Comparison of ENCODE assay signal across 22 cellular contexts in genomic region chr15:34644851-34645250, GRCh38.
A peak's percentile ranks its signal among the peaks of the same experiment; 100 is the strongest.
DNase-seq lines count a peak whose midpoint lies in the region; ATAC-seq, FAIRE-seq and TF ChIP-seq lines count a peak whose summit lies in the region.
"Had no signal": no experiment of that assay in that cellular context is flagged by ENCODE, and none has a peak within 500 bp of the region (broad histone marks: within the 10 kb centered on the region; RNA-seq: fewer than 3 reads in every experiment).

No MANE protein-coding gene starts in this region.

- peaks cover 10% of the 10 kb centered on the region; the same call in 1 of the 2 replicates for H3K9me3 ChIP-seq in K562 (replicated peaks; ENCODE audit: control insufficient read depth, insufficient read depth, low read depth, low read length)
- no peaks in the 10 kb centered on the region for H3K9me3 ChIP-seq in esophagus muscularis mucosa
- H3K9me3 ChIP-seq: BE2C had no signal

- CTCF ChIA-PET in K562 (lab: Yijun Ruan, JAX; ENCODE audit: low intra/inter-chr PET ratio): no interaction called here

- H3K79me2 ChIP-seq in K562 (ENCODE audit: control insufficient read depth, insufficient read depth, low read length): peaks cover 30% of the 10 kb centered on the region

- H3K27me3 ChIP-seq in K562 (ENCODE audit: control insufficient read depth in 2 of 2, insufficient read depth in 2 of 2, low read length in 2 of 2) (no peaks in the 10 kb centered on the region), esophagus muscularis mucosa (no peaks in the 10 kb centered on the region)
- H3K27me3 ChIP-seq: BE2C, SJCRH30 had no signal

- DNase-seq in DMS 273 (lab: John Stamatoyannopoulos, UW; ENCODE audit: unreplicated experiment) (peak; percentile 63), HFFc6 (no peak), K562 (ENCODE audit: extremely low read depth in 1 of 4, low spot score in 3 of 4) (no peak), myocyte (ENCODE audit: low read depth) (peak; percentile 47), esophagus muscularis mucosa (ENCODE audit: extremely low spot score) (no peak)
- DNase-seq: BE2C, DMS79, KG1, NCI-H1092, NCI-H1436 treated with DMSO at 0.1 percent for 48 hours, NCI-H2029 treated with DMSO at 0.1 percent for 48 hours, NCI-H524 treated with DMSO at 0.1 percent for 48 hours, NCI-H82 had no signal

- H3K27me3 Mint-ChIP-seq in HFFc6 (ENCODE audit: insufficient read depth): no peaks in the 10 kb centered on the region

- H3K36me3 ChIP-seq in K562 (ENCODE audit: control insufficient read depth, insufficient read depth, low read length): no peaks in the 10 kb centered on the region
- no peaks in the 10 kb centered on the region for H3K36me3 ChIP-seq in esophagus muscularis mucosa
- H3K36me3 ChIP-seq: BE2C, SJCRH30 had no signal

- FAIRE-seq in K562 (lab: Jason Lieb, UNC): no peak
- FAIRE-seq: A549, D721Med, HepG2 had no signal

- TF ChIP-seq EP300 in K562 (IDR thresholded peaks at IDR 0.05; ENCODE audit: low read length): no peak
- TF ChIP-seq EP300 in esophagus muscularis mucosa (IDR thresholded peaks at IDR 0.05): no peak

- no peak for TF ChIP-seq CTCF in HFFc6 (IDR thresholded peaks at IDR 0.05)
- no peak for TF ChIP-seq CTCF in K562 (IDR thresholded peaks at IDR 0.05 in 2 of 3, conservative IDR thresholded peaks at IDR 0.05 in 1 of 3; ENCODE audit: insufficient read depth in 2 of 3, low read depth in 1 of 3, low read length in 3 of 3)
- TF ChIP-seq CTCF in esophagus muscularis mucosa (IDR thresholded peaks at IDR 0.05): no peak

- TF ChIP-seq POLR2A in K562 (conservative IDR thresholded peaks at IDR 0.05) (no peak), esophagus muscularis mucosa (IDR thresholded peaks at IDR 0.05; ENCODE audit: low read depth) (no peak)

- peaks cover 29% of the 10 kb centered on the region for H3K4me1 Mint-ChIP-seq in HFFc6 (ENCODE audit: low read depth)

- intact Hi-C loops in K562 (cut with micrococcal nuclease): no loop called here
- intact Hi-C loops in esophagus muscularis mucosa (cut with DNase I): no loop called here

- peaks cover 3% of the 10 kb centered on the region; the same call in 1 of the 2 replicates for H3K9me3 Mint-ChIP-seq in HFFc6
- H3K9me3 Mint-ChIP-seq: T-helper 1 cell treated with Interleukin-12 subunit alpha and Interleukin-12 subunit beta and Interleukin-4 antibody, amounts not matched to agents 30 μg/mL and 1 μg/mL, for 36 hours had no signal

- H3K36me3 Mint-ChIP-seq in HFFc6 (ENCODE audit: low read depth): peaks cover 7% of the 10 kb centered on the region; the same call in 1 of the 2 replicates

- H3K9ac ChIP-seq in K562 (ENCODE audit: insufficient read depth in 1 of 2, low read depth in 2 of 2, low read length in 2 of 2): no peak overlapping the region

- WGBS in K562 (ENCODE audit: insufficient coverage, low coverage, missing lambda C conversion rate): 80% methylated on average over 4 of the region's 4 CpGs
- 79% methylated on average over 4 of the region's 4 CpGs for WGBS in esophagus muscularis mucosa

- in situ Hi-C loops in K562 (cut with MboI): no loop called here

- 0 out of 2 replicates have a peak overlapping the region, but pooled peaks have one; percentile 6 for H2AFZ ChIP-seq in K562 (ENCODE audit: low read depth, low read length)

- no peak overlapping the region for H3K4me3 Mint-ChIP-seq in HFFc6
- H3K4me3 Mint-ChIP-seq: T-helper 1 cell treated with Interleukin-12 subunit alpha and Interleukin-12 subunit beta and Interleukin-4 antibody, amounts not matched to agents 30 μg/mL and 1 μg/mL, for 36 hours had no signal

- TF ChIP-seq RAD21 in K562 (CRISPR knock-in tag; conservative IDR thresholded peaks at IDR 0.05 in 1 of 2, IDR thresholded peaks at IDR 0.05 in 1 of 2): no peak

- no TSS peak for BruUV-seq in K562 (replicated peaks; lab: Mats Ljungman, UMichigan)

- H3K4me1 ChIP-seq in K562 (replicated peaks in 1 of 2; ENCODE audit: control insufficient read depth in 2 of 2, insufficient read depth in 2 of 2, low read length in 2 of 2) (peaks cover 0 to 43% of the 10 kb centered on the region in 2 experiments; a peak in 2 of 5 replicates), esophagus muscularis mucosa (no peaks in the 10 kb centered on the region)
- H3K4me1 ChIP-seq: A549, BE2C had no signal

- no peaks in the 10 kb centered on the region for H3K9me1 ChIP-seq in K562 (ENCODE audit: control insufficient read depth, insufficient read depth, low read length)

- H3K4me2 ChIP-seq in K562 (ENCODE audit: insufficient read depth, low read length): no peak overlapping the region
- H3K4me2 ChIP-seq: A549 had no signal

- no peaks in the 10 kb centered on the region for H4K20me1 ChIP-seq in K562 (replicated peaks; ENCODE audit: control insufficient read depth, insufficient read depth, low read length)

- no peak overlapping the region for H3K27ac ChIP-seq in K562 (ENCODE audit: extremely low read depth, low read depth, low read length)
- H3K27ac ChIP-seq in esophagus muscularis mucosa (replicated peaks in 1 of 4): no peak overlapping the region
- H3K27ac ChIP-seq: A549, HL-60, SJCRH30 had no signal

- H3K27ac Mint-ChIP-seq in HFFc6: peak overlapping the region; percentile 57
- H3K27ac Mint-ChIP-seq: T-helper 1 cell treated with Interleukin-12 subunit alpha and Interleukin-12 subunit beta and Interleukin-4 antibody, amounts not matched to agents 30 μg/mL and 1 μg/mL, for 36 hours had no signal

- ATAC-seq in K562 (no peak), GM19351 (IDR thresholded peaks at IDR 0.05; ENCODE audit: unreplicated experiment) (no peak), GM19397 (IDR thresholded peaks at IDR 0.05; ENCODE audit: unreplicated experiment) (no peak)
- ATAC-seq: A549, HepG2, Panc1 had no signal

- POLR2A ChIA-PET in K562 (lab: Yijun Ruan, JAX): interaction anchor here (0.6 kb wide), 1 partner anchor 13 kb away, joined by 3 read pairs; no protein-coding TSS in a partner anchor

- H3K4me3 ChIP-seq in K562 (no peak overlapping the region), esophagus muscularis mucosa (no peak overlapping the region)
- H3K4me3 ChIP-seq: A549, SJCRH30 had no signal

TF ChIP-seq in K562, 482 proteins besides CTCF, POLR2A, EP300 and RAD21 (continues in another document):
- TF ChIP-seq, protein P1, sequence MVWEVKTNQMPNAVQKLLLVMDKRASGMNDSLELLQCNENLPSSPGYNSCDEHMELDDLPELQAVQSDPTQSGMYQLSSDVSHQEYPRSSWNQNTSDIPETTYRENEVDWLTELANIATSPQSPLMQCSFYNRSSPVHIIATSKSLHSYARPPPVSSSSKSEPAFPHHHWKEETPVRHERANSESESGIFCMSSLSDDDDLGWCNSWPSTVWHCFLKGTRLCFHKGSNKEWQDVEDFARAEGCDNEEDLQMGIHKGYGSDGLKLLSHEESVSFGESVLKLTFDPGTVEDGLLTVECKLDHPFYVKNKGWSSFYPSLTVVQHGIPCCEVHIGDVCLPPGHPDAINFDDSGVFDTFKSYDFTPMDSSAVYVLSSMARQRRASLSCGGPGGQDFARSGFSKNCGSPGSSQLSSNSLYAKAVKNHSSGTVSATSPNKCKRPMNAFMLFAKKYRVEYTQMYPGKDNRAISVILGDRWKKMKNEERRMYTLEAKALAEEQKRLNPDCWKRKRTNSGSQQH (CRISPR knock-in tag; IDR thresholded peaks at IDR 0.05): no peak
- TF ChIP-seq CREBBP (IDR thresholded peaks at IDR 0.05; ENCODE audit: low read depth, low read length) (no peak), SMC3 (conservative IDR thresholded peaks at IDR 0.05; ENCODE audit: insufficient read depth, low read depth, low read length) (no peak), GTF2E2 (tag; IDR thresholded peaks at IDR 0.05) (no peak), XRCC3 (IDR thresholded peaks at IDR 0.05) (no peak), ZNF124 (CRISPR knock-in tag; IDR thresholded peaks at IDR 0.05) (no peak)

Comparison
In these comparisons a context has a peak if more than half of its experiments do, and no peak if none do; other contexts are left out.
1. DNase-seq: peak in DMS 273 (single experiment) and myocyte (single experiment); none in HFFc6 (single experiment), K562 (0 of 4) and esophagus muscularis mucosa (single experiment).